In genomic region chr1:217660353-217661062, GRCh38 we compare ENCODE assay signal across 8 cellular contexts. TPM values are rescaled to one million over a fixed set of nuclear protein-coding genes. Genes with fewer than 3 reads are reported as not detected.
DNase-seq lines count a peak whose midpoint lies in the region; ATAC-seq, FAIRE-seq and TF ChIP-seq lines count a peak whose summit lies in the region.

No MANE protein-coding gene starts in this region.

- no peaks in the 10 kb centered on the region for H3K79me2 ChIP-seq in astrocyte (ENCODE audit: insufficient read depth, low read length)

- no peaks in the 10 kb centered on the region for H3K27me3 Mint-ChIP-seq in astrocyte (ENCODE audit: low read depth, unreplicated experiment)
- H3K27me3 Mint-ChIP-seq in activated T-helper 1 cell treated with anti-CD3 and anti-CD28 coated beads, Interleukin-12 subunit alpha, Interleukin-12 subunit beta, Interleukin-2, Interleukin-4 antibody, amounts not matched to agents 30 ng/mL and 10 ng/mL and 1 ng/mL, durations not matched to agents 14 hours and 24 hours and 36 hours (ENCODE audit: insufficient read depth) = no peaks in the 10 kb centered on the region

- H3K4me2 ChIP-seq in astrocyte (ENCODE audit: low read length) = peak overlapping the region; percentile 55

- H3K36me3 Mint-ChIP-seq in astrocyte (ENCODE audit: low read depth, unreplicated experiment) = no peaks in the 10 kb centered on the region
- no peaks in the 10 kb centered on the region for H3K36me3 Mint-ChIP-seq in activated T-helper 1 cell treated with anti-CD3 and anti-CD28 coated beads, Interleukin-12 subunit alpha, Interleukin-12 subunit beta, Interleukin-2, Interleukin-4 antibody, amounts not matched to agents 30 ng/mL and 10 ng/mL and 1 ng/mL, durations not matched to agents 14 hours and 24 hours and 36 hours (ENCODE audit: low read depth)

- DNase-seq in COR-L47 (lab: John Stamatoyannopoulos, UW) = peak; percentile 1
- peak; percentile 60 for DNase-seq in HS-27A (ENCODE audit: low read depth)
- DNase-seq in astrocyte (ENCODE audit: low read depth) = peak; percentile 84
- peak; percentile 52 to 64 for DNase-seq in lung microvascular endothelial cell (ENCODE audit: low read depth in 2 of 2)
- DNase-seq in activated T-helper 1 cell treated with anti-CD3 and anti-CD28 coated beads, Interleukin-12 subunit alpha, Interleukin-12 subunit beta, Interleukin-2, Interleukin-4 antibody, amounts not matched to agents 30 ng/mL and 10 ng/mL and 1 ng/mL, durations not matched to agents 14 hours and 24 hours and 36 hours (ENCODE audit: low spot score) = no peak
- DNase-seq in posterior cingulate gyrus = no peak

- H3K9me3 ChIP-seq in astrocyte (ENCODE audit: insufficient read depth, low read depth, low read length) = no peaks in the 10 kb centered on the region

- H2AFZ ChIP-seq in astrocyte (ENCODE audit: low read depth, low read length) = peak overlapping the region; percentile 33

- H3K36me3 ChIP-seq in astrocyte (ENCODE audit: insufficient read depth, low read length) = no peaks in the 10 kb centered on the region

- intact Hi-C loops in activated T-helper 1 cell treated with anti-CD3 and anti-CD28 coated beads, Interleukin-12 subunit alpha, Interleukin-12 subunit beta, Interleukin-2, Interleukin-4 antibody, amounts not matched to agents 30 ng/mL and 10 ng/mL and 1 ng/mL, durations not matched to agents 14 hours and 24 hours and 36 hours (cut with micrococcal nuclease) = no loop called here
- intact Hi-C loops in posterior cingulate gyrus (cut with DNase I) = loop anchor here (10.0 kb wide), 1 partner anchor 1866 kb away; no protein-coding TSS in a partner anchor

- H3K9ac ChIP-seq in astrocyte (ENCODE audit: low read length) = no peak overlapping the region

- H3K4me3 Mint-ChIP-seq in astrocyte (ENCODE audit: unreplicated experiment) = no peak overlapping the region
- H3K4me3 Mint-ChIP-seq in activated T-helper 1 cell treated with anti-CD3 and anti-CD28 coated beads, Interleukin-12 subunit alpha, Interleukin-12 subunit beta, Interleukin-2, Interleukin-4 antibody, amounts not matched to agents 30 ng/mL and 10 ng/mL and 1 ng/mL, durations not matched to agents 14 hours and 24 hours and 36 hours = no peak overlapping the region

- no peaks in the 10 kb centered on the region for H3K27me3 ChIP-seq in astrocyte (ENCODE audit: insufficient read depth, low read length)

- peak; percentile 37 for TF ChIP-seq CTCF in astrocyte (IDR thresholded peaks at IDR 0.05; ENCODE audit: insufficient read depth, low read depth, low read length)

- H4K20me1 ChIP-seq in astrocyte (ENCODE audit: insufficient read depth, low read length) = no peaks in the 10 kb centered on the region

- H3K4me1 ChIP-seq in astrocyte (ENCODE audit: insufficient read depth, low read length) = peaks cover 8% of the 10 kb centered on the region

- peaks cover 8% of the 10 kb centered on the region for H3K4me1 Mint-ChIP-seq in astrocyte (ENCODE audit: low read depth, unreplicated experiment)
- no peaks in the 10 kb centered on the region for H3K4me1 Mint-ChIP-seq in activated T-helper 1 cell treated with anti-CD3 and anti-CD28 coated beads, Interleukin-12 subunit alpha, Interleukin-12 subunit beta, Interleukin-2, Interleukin-4 antibody, amounts not matched to agents 30 ng/mL and 10 ng/mL and 1 ng/mL, durations not matched to agents 14 hours and 24 hours and 36 hours (ENCODE audit: low read depth)

- peak overlapping the region; percentile 2 for H3K27ac Mint-ChIP-seq in astrocyte (ENCODE audit: unreplicated experiment)
- H3K27ac Mint-ChIP-seq in activated T-helper 1 cell treated with anti-CD3 and anti-CD28 coated beads, Interleukin-12 subunit alpha, Interleukin-12 subunit beta, Interleukin-2, Interleukin-4 antibody, amounts not matched to agents 30 ng/mL and 10 ng/mL and 1 ng/mL, durations not matched to agents 14 hours and 24 hours and 36 hours = no peak overlapping the region

- ATAC-seq in GM19324 (IDR thresholded peaks at IDR 0.05; ENCODE audit: low FRiP score, unreplicated experiment) (peak; percentile 74), HG03095 (IDR thresholded peaks at IDR 0.05; ENCODE audit: unreplicated experiment) (no peak)

- no peak overlapping the region for H3K4me3 ChIP-seq in astrocyte (ENCODE audit: insufficient read depth, low read depth, low read length)

- no peak overlapping the region for H3K27ac ChIP-seq in astrocyte (ENCODE audit: low read depth, low read length)

- H3K9me3 Mint-ChIP-seq in astrocyte (ENCODE audit: unreplicated experiment) = no peaks in the 10 kb centered on the region
- no peaks in the 10 kb centered on the region for H3K9me3 Mint-ChIP-seq in activated T-helper 1 cell treated with anti-CD3 and anti-CD28 coated beads, Interleukin-12 subunit alpha, Interleukin-12 subunit beta, Interleukin-2, Interleukin-4 antibody, amounts not matched to agents 30 ng/mL and 10 ng/mL and 1 ng/mL, durations not matched to agents 14 hours and 24 hours and 36 hours

- peak; percentile 45 for FAIRE-seq in astrocyte (lab: Jason Lieb, UNC)

RNA-seq across cellular contexts. Expression of gene SPATA17, which starts 29.4 kb away (rescaled TPM):
- total RNA-seq in astrocyte (1.3 and 1.6 TPM in 2 replicates), lung microvascular endothelial cell (not detected in 2 replicates)
- not detected in 2 replicates for total RNA-seq in activated T-helper 1 cell treated with anti-CD3 and anti-CD28 coated beads, Interleukin-12 subunit alpha, Interleukin-12 subunit beta, Interleukin-2, Interleukin-4 antibody, amounts not matched to agents 30 ng/mL and 10 ng/mL and 1 ng/mL, durations not matched to agents 14 hours and 24 hours and 36 hours

RNA-seq across cellular contexts. Expression of gene GPATCH2, which starts 29.6 kb away (rescaled TPM):
- total RNA-seq in astrocyte = 13.3 and 14.1 TPM in 2 replicates
- total RNA-seq in lung microvascular endothelial cell = 7.8 and 14.5 TPM in 2 replicates
- total RNA-seq in activated T-helper 1 cell treated with anti-CD3 and anti-CD28 coated beads, Interleukin-12 subunit alpha, Interleukin-12 subunit beta, Interleukin-2, Interleukin-4 antibody, amounts not matched to agents 30 ng/mL and 10 ng/mL and 1 ng/mL, durations not matched to agents 14 hours and 24 hours and 36 hours = 10.4 and 12.9 TPM in 2 replicates

Comparison
In these comparisons a context has a peak if more than half of its experiments do, and no peak if none do; other contexts are left out.
1. DNase-seq: peak in COR-L47 (single experiment), HS-27A (single experiment), astrocyte (single experiment) and lung microvascular endothelial cell (2 of 2); none in activated T-helper 1 cell treated with anti-CD3 and anti-CD28 coated beads, Interleukin-12 subunit alpha, Interleukin-12 subunit beta, Interleukin-2, Interleukin-4 antibody, amounts not matched to agents 30 ng/mL and 10 ng/mL and 1 ng/mL, durations not matched to agents 14 hours and 24 hours and 36 hours (single experiment) and posterior cingulate gyrus (0 of 10).